Comparison of ENCODE assay signal across 13 cellular contexts in genomic region chr2:127953128-127953718, GRCh38.
DNase-seq lines count a peak whose midpoint lies in the region; ATAC-seq and TF ChIP-seq lines count a peak whose summit lies in the region.
"Had no signal": no experiment of that assay in that cellular context is flagged by ENCODE, and none has a peak within 500 bp of the region (broad histone marks: within the 10 kb centered on the region; RNA-seq: fewer than 3 reads in every experiment).

No MANE protein-coding gene starts in this region.

- H3K9ac ChIP-seq in mucosa of rectum (ENCODE audit: low read depth in 1 of 2, low read length in 2 of 2), result peak overlapping the region in 1 of 2 donors; percentile 47

- 41 to 50% (median 46%) methylated on average over 6 of the region's 6 CpGs for WGBS in heart left ventricle, 4 donors

- DNase-seq in cerebellar cortex (ENCODE audit: low spot score) (peak; percentile 68), heart left ventricle (peak in 4 of 5 donors; percentile 59 to 82 (median 67)), upper lobe of right lung (no peak), NCI-H226 (no peak), NCI-H2227 treated with DMSO at 0.1 percent for 48 hours (lab: John Stamatoyannopoulos, UW) (no peak), A172 (ENCODE audit: low spot score) (no peak)
- DNase-seq: activated naive CD4-positive, alpha-beta T cell treated with anti-CD3 and anti-CD28 coated beads, Interleukin-2, amount 10 ng/mL, durations not matched to agents 7 days and 5 days; KG1; NCI-H2029; SJCRH30; stimulated activated CD4-positive, alpha-beta T cell treated with anti-CD3 and anti-CD28 coated beads, Interleukin-4, amount 100 ng/mL, for 24 hours; stimulated activated naive CD4-positive, alpha-beta T cell had no signal

- H3K4me3 ChIP-seq in heart left ventricle, result no peak overlapping the region
- peak overlapping the region; percentile 14 to 30 for H3K4me3 ChIP-seq in mucosa of rectum (ENCODE audit: low read length in 2 of 2)
- no peak overlapping the region for H3K4me3 ChIP-seq in upper lobe of right lung
- H3K4me3 ChIP-seq: SJCRH30 had no signal

- H3K36me3 ChIP-seq in heart left ventricle, result peaks cover 0 to 80% (median 62%) of the 10 kb centered on the region in 9 donors
- H3K36me3 ChIP-seq in mucosa of rectum (ENCODE audit: control insufficient read depth in 2 of 2, insufficient read depth in 2 of 2, low read length in 2 of 2), result peaks cover 43 to 55% of the 10 kb centered on the region in 2 donors
- peaks cover 59% of the 10 kb centered on the region for H3K36me3 ChIP-seq in upper lobe of right lung

- H3K27me3 ChIP-seq in heart left ventricle (no peaks in the 10 kb centered on the region), mucosa of rectum (ENCODE audit: control insufficient read depth in 2 of 2, insufficient read depth in 2 of 2, low read length in 2 of 2) (no peaks in the 10 kb centered on the region), upper lobe of right lung (no peaks in the 10 kb centered on the region)
- H3K27me3 ChIP-seq: SJCRH30 had no signal

- intact Hi-C loops in heart left ventricle (cut with DNase I), result loop anchor here in 2 of 10 donors (5.0 kb wide), 2 partner anchors 46 to 61 kb away; no protein-coding TSS in a partner anchor
- intact Hi-C loops in upper lobe of right lung (cut with DNase I), result no loop called here

- TF ChIP-seq CTCF in heart left ventricle (IDR thresholded peaks at IDR 0.05) (no peak), upper lobe of right lung (IDR thresholded peaks at IDR 0.05) (no peak)

- ATAC-seq in heart left ventricle, result peak; percentile 97 to 99 (median 98)
- ATAC-seq in upper lobe of right lung, result peak; percentile 87

- TF ChIP-seq POLR2A in heart left ventricle (IDR thresholded peaks at IDR 0.05), result no peak

- H3K27ac ChIP-seq in heart left ventricle, result peak overlapping the region in 10 of 12 donors; percentile 37 to 71 (median 52)
- H3K27ac ChIP-seq in mucosa of rectum (ENCODE audit: low read depth in 2 of 2, low read length in 2 of 2), result peak overlapping the region; percentile 25 to 59
- H3K27ac ChIP-seq in upper lobe of right lung, result peak overlapping the region; percentile 44
- H3K27ac ChIP-seq: SJCRH30 had no signal

- H3K9me3 ChIP-seq in heart left ventricle, result no peaks in the 10 kb centered on the region
- no peaks in the 10 kb centered on the region for H3K9me3 ChIP-seq in mucosa of rectum (ENCODE audit: control insufficient read depth in 2 of 2, low read length in 2 of 2)
- no peaks in the 10 kb centered on the region for H3K9me3 ChIP-seq in upper lobe of right lung
- H3K9me3 ChIP-seq: SJCRH30 had no signal

- H3K4me1 ChIP-seq in heart left ventricle (peaks cover 0 to 26% (median 14%) of the 10 kb centered on the region in 12 donors), mucosa of rectum (ENCODE audit: control insufficient read depth in 2 of 2, insufficient read depth in 2 of 2, low read length in 2 of 2) (peaks cover 10 to 12% of the 10 kb centered on the region in 2 donors), upper lobe of right lung (no peaks in the 10 kb centered on the region)
- H3K4me1 ChIP-seq: SJCRH30 had no signal

Comparison
In these comparisons a context has a peak if more than half of its experiments do, and no peak if none do; other contexts are left out.
1. DNase-seq: peak in cerebellar cortex (single experiment) and heart left ventricle (4 of 5); none in upper lobe of right lung (single experiment), NCI-H226 (single experiment), NCI-H2227 treated with DMSO at 0.1 percent for 48 hours (single experiment) and A172 (single experiment).
2. H3K4me3 ChIP-seq: peak in mucosa of rectum (2 of 2); none in heart left ventricle (0 of 12) and upper lobe of right lung (single experiment).
3. Peak in every context shown above with its lines, with median percentiles within 50 percentile points of each other: H3K27ac ChIP-seq.